In the genomic region with DNA sequence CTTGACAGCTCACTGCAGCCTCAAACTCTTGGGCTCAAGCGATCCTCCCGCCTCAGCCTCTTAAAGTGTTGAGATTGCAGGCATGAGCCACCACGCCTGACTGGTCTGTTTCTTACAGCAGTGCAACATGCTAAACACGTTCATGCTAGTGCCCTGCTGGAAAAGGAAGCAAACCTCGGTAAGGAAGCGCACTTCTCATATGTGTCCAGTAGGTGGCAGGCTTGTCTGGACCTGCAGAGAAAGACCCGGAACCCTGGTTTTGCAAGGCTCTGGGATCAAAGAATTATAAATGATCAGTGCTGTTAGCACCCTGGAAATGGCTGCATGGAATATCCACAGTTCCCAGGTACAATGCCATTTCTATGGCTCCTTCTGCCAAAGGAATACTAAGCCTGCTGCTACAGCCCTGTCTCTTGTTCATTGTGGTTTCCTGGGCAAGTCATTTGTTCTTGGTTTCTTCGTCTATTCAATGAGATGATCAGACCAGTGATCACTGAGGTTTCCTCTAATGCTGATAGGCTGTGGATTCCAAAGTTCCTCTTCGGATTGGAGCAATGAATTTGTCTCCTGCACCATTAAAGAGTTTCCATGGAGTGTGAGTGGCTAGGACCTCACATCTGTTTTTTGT, we compare ENCODE assay signal across 8 cellular contexts. TPM values are rescaled to one million over a fixed set of nuclear protein-coding genes. Genes with fewer than 3 reads are reported as not detected.
A peak's percentile ranks its signal among the peaks of the same experiment; 100 is the strongest.
DNase-seq lines count a peak whose midpoint lies in the region; ATAC-seq and TF ChIP-seq lines count a peak whose summit lies in the region.

No MANE protein-coding gene starts in this region.

- no peak overlapping the region; the same call in none of the 2 replicates for H3K27ac Mint-ChIP-seq in WTC11

- H3K36me3 Mint-ChIP-seq in WTC11, result no peaks in the 10 kb centered on the region

- peaks cover 4% of the 10 kb centered on the region for H3K9me3 Mint-ChIP-seq in WTC11

- POLR2A ChIA-PET in WTC11 (lab: Charles Lee), result no interaction called here

- ATAC-seq in HG03060 (IDR thresholded peaks at IDR 0.05; ENCODE audit: low read depth, unreplicated experiment) (peak; percentile 48), WTC11 (peak; percentile 89), HG03520 (IDR thresholded peaks at IDR 0.05; ENCODE audit: unreplicated experiment) (no peak)

- DNase-seq in DMS114 treated with DMSO at 0.1 percent for 48 hours (lab: John Stamatoyannopoulos, UW; ENCODE audit: unreplicated experiment) (peak; percentile 79), NCI-H446 treated with DMSO at 0.1 percent for 48 hours (lab: John Stamatoyannopoulos, UW) (peak; percentile 15), WTC11 (ENCODE audit: low spot score) (peak; percentile 72), cerebellum (ENCODE audit: low spot score) (peak; percentile 79), left kidney (ENCODE audit: low read depth, low spot score) (peak; percentile 87)
- peak in 2 of 3 donors; percentile 51 to 53 for DNase-seq in stimulated activated CD4-positive, alpha-beta T cell treated with anti-CD3 and anti-CD28 coated beads, TNF-alpha, amount 100 ng/mL, for 48 hours (ENCODE audit: low read depth in 3 of 3)

- H3K4me3 Mint-ChIP-seq in WTC11, result no peak overlapping the region

- CTCF ChIA-PET in WTC11 (lab: Charles Lee), result interaction anchor here (1.4 to 1.6 kb wide), 2 partner anchors 11 to 16 kb away, joined by 5 to 6 read pairs; a partner anchor contains a TSS

- TF ChIP-seq CTCF in WTC11 (IDR thresholded peaks at IDR 0.05), result peak; percentile 75

- peaks cover 11% of the 10 kb centered on the region for H3K27me3 Mint-ChIP-seq in WTC11 (ENCODE audit: low read depth)

- peaks cover 4% of the 10 kb centered on the region; the same call in 1 of the 2 replicates for H3K4me1 Mint-ChIP-seq in WTC11

TF ChIP-seq in WTC11, 78 proteins besides CTCF, POLR2A, EP300 and RAD21 (continues in another document):
- TF ChIP-seq NFE2L1 (CRISPR knock-in tag; IDR thresholded peaks at IDR 0.05), result no peak
- TF ChIP-seq, protein P1, sequence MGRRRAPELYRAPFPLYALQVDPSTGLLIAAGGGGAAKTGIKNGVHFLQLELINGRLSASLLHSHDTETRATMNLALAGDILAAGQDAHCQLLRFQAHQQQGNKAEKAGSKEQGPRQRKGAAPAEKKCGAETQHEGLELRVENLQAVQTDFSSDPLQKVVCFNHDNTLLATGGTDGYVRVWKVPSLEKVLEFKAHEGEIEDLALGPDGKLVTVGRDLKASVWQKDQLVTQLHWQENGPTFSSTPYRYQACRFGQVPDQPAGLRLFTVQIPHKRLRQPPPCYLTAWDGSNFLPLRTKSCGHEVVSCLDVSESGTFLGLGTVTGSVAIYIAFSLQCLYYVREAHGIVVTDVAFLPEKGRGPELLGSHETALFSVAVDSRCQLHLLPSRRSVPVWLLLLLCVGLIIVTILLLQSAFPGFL (CRISPR knock-in tag; IDR thresholded peaks at IDR 0.05; ENCODE audit: borderline replicate concordance), result no peak
- no peak for TF ChIP-seq ZBTB21 (CRISPR knock-in tag; IDR thresholded peaks at IDR 0.05; ENCODE audit: borderline replicate concordance)
- TF ChIP-seq MXD4 (CRISPR knock-in tag; IDR thresholded peaks at IDR 0.05; ENCODE audit: borderline replicate concordance), result no peak
- TF ChIP-seq, protein P2, sequence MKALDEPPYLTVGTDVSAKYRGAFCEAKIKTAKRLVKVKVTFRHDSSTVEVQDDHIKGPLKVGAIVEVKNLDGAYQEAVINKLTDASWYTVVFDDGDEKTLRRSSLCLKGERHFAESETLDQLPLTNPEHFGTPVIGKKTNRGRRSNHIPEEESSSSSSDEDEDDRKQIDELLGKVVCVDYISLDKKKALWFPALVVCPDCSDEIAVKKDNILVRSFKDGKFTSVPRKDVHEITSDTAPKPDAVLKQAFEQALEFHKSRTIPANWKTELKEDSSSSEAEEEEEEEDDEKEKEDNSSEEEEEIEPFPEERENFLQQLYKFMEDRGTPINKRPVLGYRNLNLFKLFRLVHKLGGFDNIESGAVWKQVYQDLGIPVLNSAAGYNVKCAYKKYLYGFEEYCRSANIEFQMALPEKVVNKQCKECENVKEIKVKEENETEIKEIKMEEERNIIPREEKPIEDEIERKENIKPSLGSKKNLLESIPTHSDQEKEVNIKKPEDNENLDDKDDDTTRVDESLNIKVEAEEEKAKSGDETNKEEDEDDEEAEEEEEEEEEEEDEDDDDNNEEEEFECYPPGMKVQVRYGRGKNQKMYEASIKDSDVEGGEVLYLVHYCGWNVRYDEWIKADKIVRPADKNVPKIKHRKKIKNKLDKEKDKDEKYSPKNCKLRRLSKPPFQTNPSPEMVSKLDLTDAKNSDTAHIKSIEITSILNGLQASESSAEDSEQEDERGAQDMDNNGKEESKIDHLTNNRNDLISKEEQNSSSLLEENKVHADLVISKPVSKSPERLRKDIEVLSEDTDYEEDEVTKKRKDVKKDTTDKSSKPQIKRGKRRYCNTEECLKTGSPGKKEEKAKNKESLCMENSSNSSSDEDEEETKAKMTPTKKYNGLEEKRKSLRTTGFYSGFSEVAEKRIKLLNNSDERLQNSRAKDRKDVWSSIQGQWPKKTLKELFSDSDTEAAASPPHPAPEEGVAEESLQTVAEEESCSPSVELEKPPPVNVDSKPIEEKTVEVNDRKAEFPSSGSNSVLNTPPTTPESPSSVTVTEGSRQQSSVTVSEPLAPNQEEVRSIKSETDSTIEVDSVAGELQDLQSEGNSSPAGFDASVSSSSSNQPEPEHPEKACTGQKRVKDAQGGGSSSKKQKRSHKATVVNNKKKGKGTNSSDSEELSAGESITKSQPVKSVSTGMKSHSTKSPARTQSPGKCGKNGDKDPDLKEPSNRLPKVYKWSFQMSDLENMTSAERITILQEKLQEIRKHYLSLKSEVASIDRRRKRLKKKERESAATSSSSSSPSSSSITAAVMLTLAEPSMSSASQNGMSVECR (CRISPR knock-in tag; IDR thresholded peaks at IDR 0.05; ENCODE audit: borderline replicate concordance), result no peak
- TF ChIP-seq ATF1 (CRISPR knock-in tag; IDR thresholded peaks at IDR 0.05), result no peak
- TF ChIP-seq, protein P3, sequence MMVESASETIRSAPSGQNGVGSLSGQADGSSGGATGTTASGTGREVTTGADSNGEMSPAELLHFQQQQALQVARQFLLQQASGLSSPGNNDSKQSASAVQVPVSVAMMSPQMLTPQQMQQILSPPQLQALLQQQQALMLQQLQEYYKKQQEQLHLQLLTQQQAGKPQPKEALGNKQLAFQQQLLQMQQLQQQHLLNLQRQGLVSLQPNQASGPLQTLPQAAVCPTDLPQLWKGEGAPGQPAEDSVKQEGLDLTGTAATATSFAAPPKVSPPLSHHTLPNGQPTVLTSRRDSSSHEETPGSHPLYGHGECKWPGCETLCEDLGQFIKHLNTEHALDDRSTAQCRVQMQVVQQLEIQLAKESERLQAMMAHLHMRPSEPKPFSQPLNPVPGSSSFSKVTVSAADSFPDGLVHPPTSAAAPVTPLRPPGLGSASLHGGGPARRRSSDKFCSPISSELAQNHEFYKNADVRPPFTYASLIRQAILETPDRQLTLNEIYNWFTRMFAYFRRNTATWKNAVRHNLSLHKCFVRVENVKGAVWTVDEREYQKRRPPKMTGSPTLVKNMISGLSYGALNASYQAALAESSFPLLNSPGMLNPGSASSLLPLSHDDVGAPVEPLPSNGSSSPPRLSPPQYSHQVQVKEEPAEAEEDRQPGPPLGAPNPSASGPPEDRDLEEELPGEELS (CRISPR knock-in tag; IDR thresholded peaks at IDR 0.05), result no peak
- TF ChIP-seq, protein P4, sequence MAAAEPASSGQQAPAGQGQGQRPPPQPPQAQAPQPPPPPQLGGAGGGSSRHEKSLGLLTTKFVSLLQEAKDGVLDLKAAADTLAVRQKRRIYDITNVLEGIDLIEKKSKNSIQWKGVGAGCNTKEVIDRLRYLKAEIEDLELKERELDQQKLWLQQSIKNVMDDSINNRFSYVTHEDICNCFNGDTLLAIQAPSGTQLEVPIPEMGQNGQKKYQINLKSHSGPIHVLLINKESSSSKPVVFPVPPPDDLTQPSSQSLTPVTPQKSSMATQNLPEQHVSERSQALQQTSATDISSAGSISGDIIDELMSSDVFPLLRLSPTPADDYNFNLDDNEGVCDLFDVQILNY (CRISPR knock-in tag; IDR thresholded peaks at IDR 0.05), result no peak
- no peak for TF ChIP-seq RELA (CRISPR knock-in tag; IDR thresholded peaks at IDR 0.05; ENCODE audit: borderline replicate concordance)
- no peak for TF ChIP-seq FOXP1 (CRISPR knock-in tag; IDR thresholded peaks at IDR 0.05; ENCODE audit: borderline replicate concordance)
- no peak for TF ChIP-seq PRRX2 (CRISPR knock-in tag; IDR thresholded peaks at IDR 0.05)
- no peak for TF ChIP-seq GRHL2 (CRISPR knock-in tag; IDR thresholded peaks at IDR 0.05; ENCODE audit: insufficient replicate concordance, severe bottlenecking)
- TF ChIP-seq, protein P5, sequence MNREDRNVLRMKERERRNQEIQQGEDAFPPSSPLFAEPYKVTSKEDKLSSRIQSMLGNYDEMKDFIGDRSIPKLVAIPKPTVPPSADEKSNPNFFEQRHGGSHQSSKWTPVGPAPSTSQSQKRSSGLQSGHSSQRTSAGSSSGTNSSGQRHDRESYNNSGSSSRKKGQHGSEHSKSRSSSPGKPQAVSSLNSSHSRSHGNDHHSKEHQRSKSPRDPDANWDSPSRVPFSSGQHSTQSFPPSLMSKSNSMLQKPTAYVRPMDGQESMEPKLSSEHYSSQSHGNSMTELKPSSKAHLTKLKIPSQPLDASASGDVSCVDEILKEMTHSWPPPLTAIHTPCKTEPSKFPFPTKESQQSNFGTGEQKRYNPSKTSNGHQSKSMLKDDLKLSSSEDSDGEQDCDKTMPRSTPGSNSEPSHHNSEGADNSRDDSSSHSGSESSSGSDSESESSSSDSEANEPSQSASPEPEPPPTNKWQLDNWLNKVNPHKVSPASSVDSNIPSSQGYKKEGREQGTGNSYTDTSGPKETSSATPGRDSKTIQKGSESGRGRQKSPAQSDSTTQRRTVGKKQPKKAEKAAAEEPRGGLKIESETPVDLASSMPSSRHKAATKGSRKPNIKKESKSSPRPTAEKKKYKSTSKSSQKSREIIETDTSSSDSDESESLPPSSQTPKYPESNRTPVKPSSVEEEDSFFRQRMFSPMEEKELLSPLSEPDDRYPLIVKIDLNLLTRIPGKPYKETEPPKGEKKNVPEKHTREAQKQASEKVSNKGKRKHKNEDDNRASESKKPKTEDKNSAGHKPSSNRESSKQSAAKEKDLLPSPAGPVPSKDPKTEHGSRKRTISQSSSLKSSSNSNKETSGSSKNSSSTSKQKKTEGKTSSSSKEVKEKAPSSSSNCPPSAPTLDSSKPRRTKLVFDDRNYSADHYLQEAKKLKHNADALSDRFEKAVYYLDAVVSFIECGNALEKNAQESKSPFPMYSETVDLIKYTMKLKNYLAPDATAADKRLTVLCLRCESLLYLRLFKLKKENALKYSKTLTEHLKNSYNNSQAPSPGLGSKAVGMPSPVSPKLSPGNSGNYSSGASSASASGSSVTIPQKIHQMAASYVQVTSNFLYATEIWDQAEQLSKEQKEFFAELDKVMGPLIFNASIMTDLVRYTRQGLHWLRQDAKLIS (CRISPR knock-in tag; IDR thresholded peaks at IDR 0.05; ENCODE audit: borderline replicate concordance), result no peak
- TF ChIP-seq SOX15 (CRISPR knock-in tag; IDR thresholded peaks at IDR 0.05), result no peak

RNA-seq across cellular contexts. Expression of a gene that starts 15.9 kb away (rescaled TPM):
- not detected in 3 replicates for total RNA-seq in WTC11 (2021)
- not detected for total RNA-seq in cerebellum

RNA-seq across cellular contexts. Expression of a gene that starts 24.6 kb away (rescaled TPM):
- total RNA-seq in WTC11 (2021) (82.6 to 93.8 TPM (median 85.4 TPM) in 3 replicates), cerebellum (9.4 TPM)

RNA-seq across cellular contexts. Expression of a gene that starts 40.5 kb away (rescaled TPM):
- total RNA-seq in WTC11 (2021), result 0.74 to 1.6 TPM (median 0.78 TPM) in 3 replicates
- 5.2 TPM for total RNA-seq in cerebellum

RNA-seq across cellular contexts. Expression of a gene that starts 40.8 kb away (rescaled TPM):
- 8.2 to 10.9 TPM (median 10.0 TPM) in 3 replicates for total RNA-seq in WTC11 (2021)
- total RNA-seq in cerebellum, result 4.7 TPM

Comparison
In these comparisons a context has a peak if more than half of its experiments do, and no peak if none do; other contexts are left out.
1. DNase-seq: peak in every context shown above with its lines; median percentile 87 in left kidney; 79 in DMS114 treated with DMSO at 0.1 percent for 48 hours; 79 in cerebellum; 72 in WTC11; 52 in stimulated activated CD4-positive, alpha-beta T cell treated with anti-CD3 and anti-CD28 coated beads, TNF-alpha, amount 100 ng/mL, for 48 hours; 15 in NCI-H446 treated with DMSO at 0.1 percent for 48 hours.